16 cellular contexts compared by ENCODE assay signal in genomic region chr16:55843105-55843395, GRCh38. TPM values are rescaled to one million over a fixed set of nuclear protein-coding genes. Genes with fewer than 3 reads are reported as not detected.
DNase-seq lines count a peak whose midpoint lies in the region; ATAC-seq and TF ChIP-seq lines count a peak whose summit lies in the region.
"Had no signal": no experiment of that assay in that cellular context is flagged by ENCODE, and none has a peak within 500 bp of the region (broad histone marks: within the 10 kb centered on the region; RNA-seq: fewer than 3 reads in every experiment).

No MANE protein-coding gene starts in this region.

- H3K4me1 Mint-ChIP-seq in natural killer cell (no peaks in the 10 kb centered on the region), nephron (no peaks in the 10 kb centered on the region)
- H3K4me1 Mint-ChIP-seq in natural killer cell treated with Interleukin-12 subunit alpha and Interleukin-12 subunit beta and Interleukin-15 and Interleukin-18, amount 100 ng/mL, for 72 hours (ENCODE audit: low read depth in 2 of 2), result no peaks in the 10 kb centered on the region
- H3K4me1 Mint-ChIP-seq in stimulated activated effector memory CD8-positive, alpha-beta T cell treated with anti-CD3 and anti-CD28 coated beads, Interleukin-12 subunit alpha, Interleukin-12 subunit beta, amount 100 ng/mL, for 72 hours, result peaks cover 12% of the 10 kb centered on the region

- peaks cover 9% of the 10 kb centered on the region for H3K27me3 ChIP-seq in RWPE2 (ENCODE audit: insufficient read depth, poor library complexity, severe bottlenecking)
- H3K27me3 ChIP-seq: BLaER1 treated with 17β-estradiol and CSF1 and Interleukin-3, amounts not matched to agents 10 nM and 100 nM had no signal

- H3K36me3 ChIP-seq in RWPE2 (ENCODE audit: low read depth), result no peaks in the 10 kb centered on the region
- H3K36me3 ChIP-seq: BLaER1 treated with 17β-estradiol and CSF1 and Interleukin-3, amounts not matched to agents 10 nM and 100 nM; SJSA1 had no signal

- TF ChIP-seq CTCF in natural killer cell (IDR thresholded peaks at IDR 0.05) (peak; percentile 63), RWPE2 (IDR thresholded peaks at IDR 0.05; ENCODE audit: poor library complexity, severe bottlenecking) (peak; percentile 62), nephron (IDR thresholded peaks at IDR 0.05; ENCODE audit: unreplicated experiment in 3 of 3) (peak in 2 of 3 experiments; percentile 3 to 41)

- ATAC-seq in natural killer cell (no peak), RWPE2 (ENCODE audit: low read depth) (no peak)
- ATAC-seq in natural killer cell treated with Interleukin-12 subunit alpha and Interleukin-12 subunit beta and Interleukin-15 and Interleukin-18, amount 100 ng/mL, for 72 hours, result no peak
- ATAC-seq in stimulated activated effector memory CD8-positive, alpha-beta T cell treated with anti-CD3 and anti-CD28 coated beads, Interleukin-12 subunit alpha, Interleukin-12 subunit beta, amount 100 ng/mL, for 72 hours, result no peak
- ATAC-seq: Right ventricle myocardium inferior had no signal

- H3K27ac Mint-ChIP-seq in natural killer cell (no peak overlapping the region), nephron (no peak overlapping the region)
- H3K27ac Mint-ChIP-seq in natural killer cell treated with Interleukin-12 subunit alpha and Interleukin-12 subunit beta and Interleukin-15 and Interleukin-18, amount 100 ng/mL, for 72 hours, result no peak overlapping the region
- no peak overlapping the region for H3K27ac Mint-ChIP-seq in stimulated activated effector memory CD8-positive, alpha-beta T cell treated with anti-CD3 and anti-CD28 coated beads, Interleukin-12 subunit alpha, Interleukin-12 subunit beta, amount 100 ng/mL, for 72 hours
- H3K27ac Mint-ChIP-seq: CD8-positive, alpha-beta memory T cell had no signal

- H3K27me3 Mint-ChIP-seq in natural killer cell (ENCODE audit: low read depth in 2 of 2) (peaks cover 8 to 12% of the 10 kb centered on the region in 2 donors), nephron (ENCODE audit: low read depth) (peaks cover 17% of the 10 kb centered on the region)
- H3K27me3 Mint-ChIP-seq in natural killer cell treated with Interleukin-12 subunit alpha and Interleukin-12 subunit beta and Interleukin-15 and Interleukin-18, amount 100 ng/mL, for 72 hours, result peaks cover 13 to 23% of the 10 kb centered on the region in 2 donors

- H3K4me3 Mint-ChIP-seq in natural killer cell (no peak overlapping the region), nephron (no peak overlapping the region)
- H3K4me3 Mint-ChIP-seq in natural killer cell treated with Interleukin-12 subunit alpha and Interleukin-12 subunit beta and Interleukin-15 and Interleukin-18, amount 100 ng/mL, for 72 hours, result no peak overlapping the region
- no peak overlapping the region for H3K4me3 Mint-ChIP-seq in stimulated activated effector memory CD8-positive, alpha-beta T cell treated with anti-CD3 and anti-CD28 coated beads, Interleukin-12 subunit alpha, Interleukin-12 subunit beta, amount 100 ng/mL, for 72 hours
- H3K4me3 Mint-ChIP-seq: CD8-positive, alpha-beta memory T cell had no signal

- no peak for DNase-seq in natural killer cell
- no peak for DNase-seq in natural killer cell treated with Interleukin-12 subunit alpha and Interleukin-12 subunit beta and Interleukin-15 and Interleukin-18, amount 100 ng/mL, for 72 hours (ENCODE audit: low spot score)
- DNase-seq in RWPE2 (ENCODE audit: low spot score), result no peak
- no peak for DNase-seq in central memory CD4-positive, alpha-beta T cell
- DNase-seq in stimulated activated CD8-positive, alpha-beta memory T cell treated with anti-CD3 and anti-CD28 coated beads, Interleukin-4, amount 100 ng/mL, for 48 hours, result no peak
- no peak for DNase-seq in stimulated activated effector memory CD8-positive, alpha-beta T cell treated with anti-CD3 and anti-CD28 coated beads, Interleukin-12 subunit alpha, Interleukin-12 subunit beta, amount 100 ng/mL, for 72 hours (ENCODE audit: low spot score in 2 of 2)
- DNase-seq: NCI-H1436 treated with DMSO at 0.1 percent for 48 hours, NCI-H187 treated with DMSO at 0.1 percent for 48 hours had no signal

- H3K4me3 ChIP-seq in RWPE2 (ENCODE audit: severe bottlenecking), result no peak overlapping the region
- H3K4me3 ChIP-seq: BLaER1 treated with 17β-estradiol and CSF1 and Interleukin-3, amounts not matched to agents 10 nM and 100 nM; SJSA1 had no signal

- intact Hi-C loops in natural killer cell (cut with micrococcal nuclease), result no loop called here

- H3K4me1 ChIP-seq in RWPE2 (ENCODE audit: insufficient read depth, poor library complexity, severe bottlenecking), result no peaks in the 10 kb centered on the region
- H3K4me1 ChIP-seq: SJSA1 had no signal

- no peak overlapping the region for H3K27ac ChIP-seq in RWPE2 (ENCODE audit: poor library complexity, severe bottlenecking)
- H3K27ac ChIP-seq: BLaER1 treated with 17β-estradiol and CSF1 and Interleukin-3, amounts not matched to agents 10 nM and 100 nM; SJSA1 had no signal

- H3K36me3 Mint-ChIP-seq in natural killer cell, result no peaks in the 10 kb centered on the region
- H3K36me3 Mint-ChIP-seq in natural killer cell treated with Interleukin-12 subunit alpha and Interleukin-12 subunit beta and Interleukin-15 and Interleukin-18, amount 100 ng/mL, for 72 hours, result no peaks in the 10 kb centered on the region
- no peaks in the 10 kb centered on the region for H3K36me3 Mint-ChIP-seq in nephron (ENCODE audit: low read depth)
- H3K36me3 Mint-ChIP-seq in stimulated activated effector memory CD8-positive, alpha-beta T cell treated with anti-CD3 and anti-CD28 coated beads, Interleukin-12 subunit alpha, Interleukin-12 subunit beta, amount 100 ng/mL, for 72 hours, result no peaks in the 10 kb centered on the region
- H3K36me3 Mint-ChIP-seq: CD8-positive, alpha-beta memory T cell had no signal

- H3K9me3 Mint-ChIP-seq in natural killer cell, result no peaks in the 10 kb centered on the region
- H3K9me3 Mint-ChIP-seq in natural killer cell treated with Interleukin-12 subunit alpha and Interleukin-12 subunit beta and Interleukin-15 and Interleukin-18, amount 100 ng/mL, for 72 hours, result no peaks in the 10 kb centered on the region
- no peaks in the 10 kb centered on the region for H3K9me3 Mint-ChIP-seq in nephron
- H3K9me3 Mint-ChIP-seq in stimulated activated effector memory CD8-positive, alpha-beta T cell treated with anti-CD3 and anti-CD28 coated beads, Interleukin-12 subunit alpha, Interleukin-12 subunit beta, amount 100 ng/mL, for 72 hours, result no peaks in the 10 kb centered on the region
- H3K9me3 Mint-ChIP-seq: CD8-positive, alpha-beta memory T cell had no signal

- H3K9me3 ChIP-seq in RWPE2 (ENCODE audit: severe bottlenecking), result no peaks in the 10 kb centered on the region
- H3K9me3 ChIP-seq: BLaER1 treated with 17β-estradiol and CSF1 and Interleukin-3, amounts not matched to agents 10 nM and 100 nM; SJSA1 had no signal

RNA-seq across cellular contexts. Expression of gene CES1, which starts 10.2 kb away (rescaled TPM):
- total RNA-seq in natural killer cell, result 1 to 10 TPM; 1.4 to 3.4 (median 1.7) TPM
- total RNA-seq in natural killer cell treated with Interleukin-12 subunit alpha and Interleukin-12 subunit beta and Interleukin-15 and Interleukin-18, amount 100 ng/mL, for 72 hours, result 1 to 10 TPM in 1 of 2 donors, not detected in 1; 1.3 TPM
- total RNA-seq: SJSA1 had no signal

RNA-seq across cellular contexts. Expression of gene CES5A, which starts 32.1 kb away (rescaled TPM):
- total RNA-seq in natural killer cell, result not detected
- total RNA-seq in natural killer cell treated with Interleukin-12 subunit alpha and Interleukin-12 subunit beta and Interleukin-15 and Interleukin-18, amount 100 ng/mL, for 72 hours, result not detected
- total RNA-seq: CD8-positive, alpha-beta memory T cell; HepG2; HT1080; M059J; SJSA1 had no signal
